ENCODE assay signal across 7 cellular contexts in genomic region chr11:67806183-67806582, GRCh38.
A peak's percentile ranks its signal among the peaks of the same experiment; 100 is the strongest.
DNase-seq lines count a peak whose midpoint lies in the region; TF ChIP-seq lines count a peak whose summit lies in the region.
"Not testable (repeated sequence)": the region's sequence is repeated elsewhere in the genome, so short reads cannot be mapped to it uniquely, and the experiment has no call there.

No MANE protein-coding gene starts in this region.

- H3K27ac Mint-ChIP-seq in MCF 10A (ENCODE audit: low read depth, unreplicated experiment): peak overlapping the region; percentile 99
- peak overlapping the region; percentile 85 for H3K27ac Mint-ChIP-seq in glutamatergic neuron (ENCODE audit: unreplicated experiment)

- peak overlapping the region; percentile 23; the same call in 1 of the 2 replicates for H3K27ac ChIP-seq in WERI-Rb-1
- H3K27ac ChIP-seq in mesodermal cell (ENCODE audit: low read depth, low read length, severe bottlenecking): not testable (repeated sequence)

- not testable (repeated sequence) for H3K27me3 ChIP-seq in GM06990 (replicated peaks; ENCODE audit: control insufficient read depth, insufficient read depth, low read length); WERI-Rb-1 (ENCODE audit: insufficient read depth, low read depth, severe bottlenecking)

- not testable (repeated sequence) for H3K9me3 Mint-ChIP-seq in MCF 10A (ENCODE audit: unreplicated experiment)
- H3K9me3 Mint-ChIP-seq in glutamatergic neuron (ENCODE audit: unreplicated experiment): peaks cover 15% of the 10 kb centered on the region

- WGBS in mesodermal cell (ENCODE audit: insufficient coverage in 2 of 2), 2 experiments: 0 to 1% methylated on average over 6 to 13 of the region's 26 CpGs

- not testable (repeated sequence) for TF ChIP-seq CTCF in GM06990 (IDR thresholded peaks at IDR 0.05; ENCODE audit: insufficient read depth, low read length, poor library complexity, severe bottlenecking); WERI-Rb-1 (IDR thresholded peaks at IDR 0.05; ENCODE audit: low read depth, low read length); MCF 10A (IDR thresholded peaks at IDR 0.05; ENCODE audit: unreplicated experiment); glutamatergic neuron (IDR thresholded peaks at IDR 0.05; ENCODE audit: partially characterized antibody, unreplicated experiment); retinal pigment epithelial cell (conservative IDR thresholded peaks at IDR 0.05; ENCODE audit: low read depth, low read length)

- not testable (repeated sequence) for DNase-seq in GM06990 (ENCODE audit: extremely low read depth, insufficient read length); WERI-Rb-1; glutamatergic neuron; retinal pigment epithelial cell (ENCODE audit: low read depth)
- DNase-seq in NCI-H1930 (lab: John Stamatoyannopoulos, UW): peak; percentile 54 to 62
- peak; percentile 11 for DNase-seq in MCF 10A (ENCODE audit: unreplicated experiment)

- CTCF ChIA-PET in MCF 10A (lab: Yijun Ruan, JAX): interaction anchor here (0.6 to 0.7 kb wide), 3 partner anchors 197 to 1128 kb away, joined by 3 read pairs; no protein-coding TSS in a partner anchor

- H3K4me3 ChIP-seq in GM06990 (replicated peaks; ENCODE audit: low read depth, low read length): peak overlapping the region; percentile 62
- peak overlapping the region; percentile 65 for H3K4me3 ChIP-seq in WERI-Rb-1 (ENCODE audit: low read depth, low read length)
- H3K4me3 ChIP-seq in mesodermal cell (ENCODE audit: extremely low read depth, insufficient read depth, low read length, poor library complexity, severe bottlenecking): peak overlapping the region; percentile 58
- peak overlapping the region; percentile 55 for H3K4me3 ChIP-seq in retinal pigment epithelial cell (ENCODE audit: low read length)

- H3K27me3 Mint-ChIP-seq in MCF 10A (ENCODE audit: insufficient read depth, unreplicated experiment): not testable (repeated sequence)
- peaks cover 10% of the 10 kb centered on the region for H3K27me3 Mint-ChIP-seq in glutamatergic neuron (ENCODE audit: unreplicated experiment)

- not testable (repeated sequence) for H3K36me3 ChIP-seq in GM06990 (ENCODE audit: control insufficient read depth, insufficient read depth, low read length); WERI-Rb-1; mesodermal cell (ENCODE audit: control insufficient read depth, insufficient read depth, low read length)

- H3K36me3 Mint-ChIP-seq in MCF 10A (ENCODE audit: insufficient read depth, unreplicated experiment); glutamatergic neuron (ENCODE audit: unreplicated experiment): not testable (repeated sequence)

- POLR2A ChIA-PET in MCF 10A (lab: Yijun Ruan, JAX): interaction anchor here (0.6 to 1.5 kb wide), 4 partner anchors 163 to 377 kb away, joined by 3 to 4 read pairs (median 4); no protein-coding TSS in a partner anchor

- not testable (repeated sequence) for H3K4me1 Mint-ChIP-seq in MCF 10A (ENCODE audit: insufficient read depth, unreplicated experiment)
- peaks cover 13% of the 10 kb centered on the region for H3K4me1 Mint-ChIP-seq in glutamatergic neuron (ENCODE audit: low read depth, unreplicated experiment)

- BruUV-seq in MCF 10A (replicated peaks; lab: Mats Ljungman, UMichigan): not testable (repeated sequence)

- H3K4me3 Mint-ChIP-seq in MCF 10A (ENCODE audit: unreplicated experiment) (peak overlapping the region; percentile 84), glutamatergic neuron (ENCODE audit: unreplicated experiment) (peak overlapping the region; percentile 80)

- intact Hi-C loops in MCF 10A (cut with micrococcal nuclease): not testable (repeated sequence)

- not testable (repeated sequence) for H3K4me1 ChIP-seq in mesodermal cell (ENCODE audit: control insufficient read depth, insufficient read depth, low read length, poor library complexity, severe bottlenecking)

- H3K9me3 ChIP-seq in WERI-Rb-1 (ENCODE audit: severe bottlenecking); mesodermal cell (ENCODE audit: control insufficient read depth, low read length): not testable (repeated sequence)
